14 cellular contexts compared by ENCODE assay signal in the genomic region with DNA sequence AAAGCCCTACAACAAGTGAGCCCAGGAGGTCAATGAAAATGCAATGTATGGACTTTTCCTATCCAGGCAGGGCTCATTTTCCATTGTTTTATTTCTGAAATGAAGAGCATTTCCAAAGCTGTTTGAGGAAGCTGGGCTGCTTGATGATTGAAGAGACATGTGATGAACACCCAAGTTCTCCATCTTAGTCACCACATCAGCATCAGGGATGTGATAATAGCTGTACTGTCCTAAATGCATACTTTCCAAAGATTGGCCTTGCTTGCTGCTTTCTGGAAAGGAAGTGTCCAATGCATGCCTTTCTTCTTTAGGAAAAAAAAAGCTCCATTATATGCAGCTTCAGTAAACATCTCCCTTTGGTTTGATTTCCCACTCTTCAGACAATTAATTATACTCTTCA.
DNase-seq lines count a peak whose midpoint lies in the region; ATAC-seq and TF ChIP-seq lines count a peak whose summit lies in the region.
"Had no signal": no experiment of that assay in that cellular context is flagged by ENCODE, and none has a peak within 500 bp of the region (broad histone marks: within the 10 kb centered on the region; RNA-seq: fewer than 3 reads in every experiment).

No MANE protein-coding gene starts in this region.

- no peak overlapping the region for H3K9ac ChIP-seq in subcutaneous abdominal adipose tissue (ENCODE audit: low read length in 5 of 5)

- H3K4me3 ChIP-seq in RWPE2 (ENCODE audit: severe bottlenecking) (no peak overlapping the region), fibroblast of the aortic adventitia (ENCODE audit: low read depth, low read length) (no peak overlapping the region), subcutaneous abdominal adipose tissue (ENCODE audit: low read depth in 1 of 5, low read length in 5 of 5) (no peak overlapping the region)

- H3K27me3 Mint-ChIP-seq in activated naive CD8-positive, alpha-beta T cell treated with anti-CD3 and anti-CD28 coated beads, Interleukin-2, amount 10 ng/mL, durations not matched to agents 7 days and 5 days = no peaks in the 10 kb centered on the region
- no peaks in the 10 kb centered on the region for H3K27me3 Mint-ChIP-seq in activated naive CD8-positive, alpha-beta T cell treated with anti-CD3 and anti-CD28 coated beads for 36 hours
- H3K27me3 Mint-ChIP-seq: activated naive CD8-positive, alpha-beta T cell had no signal

- peak overlapping the region; percentile 26 for H3K27ac Mint-ChIP-seq in activated naive CD8-positive, alpha-beta T cell treated with anti-CD3 and anti-CD28 coated beads, Interleukin-2, amount 10 ng/mL, durations not matched to agents 7 days and 5 days
- H3K27ac Mint-ChIP-seq in activated naive CD8-positive, alpha-beta T cell treated with anti-CD3 and anti-CD28 coated beads for 36 hours = no peak overlapping the region

- H3K9me3 ChIP-seq in RWPE2 (ENCODE audit: severe bottlenecking) (no peaks in the 10 kb centered on the region), subcutaneous abdominal adipose tissue (ENCODE audit: control insufficient read depth in 5 of 5, low read length in 5 of 5) (peaks cover 0 to 2% (median 0%) of the 10 kb centered on the region in 5 donors)

- H3K27ac ChIP-seq in RWPE2 (ENCODE audit: poor library complexity, severe bottlenecking) (peak overlapping the region; percentile 52), subcutaneous abdominal adipose tissue (ENCODE audit: low read depth, low read length) (peak overlapping the region; percentile 51)

- H3K9me3 Mint-ChIP-seq in activated naive CD8-positive, alpha-beta T cell treated with anti-CD3 and anti-CD28 coated beads, Interleukin-2, amount 10 ng/mL, durations not matched to agents 7 days and 5 days = peaks cover 12% of the 10 kb centered on the region
- H3K9me3 Mint-ChIP-seq in activated naive CD8-positive, alpha-beta T cell treated with anti-CD3 and anti-CD28 coated beads for 36 hours = peaks cover 8% of the 10 kb centered on the region

- no peaks in the 10 kb centered on the region for H3K27me3 ChIP-seq in RWPE2 (ENCODE audit: insufficient read depth, poor library complexity, severe bottlenecking)
- no peaks in the 10 kb centered on the region for H3K27me3 ChIP-seq in subcutaneous abdominal adipose tissue (ENCODE audit: control insufficient read depth in 5 of 5, insufficient read depth in 4 of 5, low read length in 5 of 5)

- no peak for DNase-seq in activated naive CD8-positive, alpha-beta T cell treated with anti-CD3 and anti-CD28 coated beads, Interleukin-2, amount 10 ng/mL, durations not matched to agents 7 days and 5 days
- DNase-seq in activated naive CD8-positive, alpha-beta T cell treated with anti-CD3 and anti-CD28 coated beads for 36 hours = no peak
- DNase-seq in RWPE2 (ENCODE audit: low spot score) = no peak
- DNase-seq in fibroblast of the aortic adventitia (ENCODE audit: low read depth) = peak; percentile 56
- DNase-seq in NCI-H1436 treated with DMSO at 0.1 percent for 48 hours (lab: John Stamatoyannopoulos, UW) = no peak
- no peak for DNase-seq in H4 (ENCODE audit: low spot score)
- DNase-seq: cortex of kidney; NCI-H2081; NK-92 treated with Interleukin-12 subunit alpha and Interleukin-12 subunit beta, amount 100 ng/mL, for 24 hours; stimulated activated CD4-positive, alpha-beta T cell treated with anti-CD3 and anti-CD28 coated beads, Interleukin-12 subunit alpha, Interleukin-12 subunit beta, amount 100 ng/mL, for 4 hours had no signal

- POLR2A ChIA-PET in activated naive CD8-positive, alpha-beta T cell treated with anti-CD3 and anti-CD28 coated beads, Interleukin-2, amount 10 ng/mL, durations not matched to agents 7 days and 5 days (lab: Charles Lee) = interaction anchor here (0.5 to 2.2 kb wide), 3 partner anchors 33 to 695 kb away, joined by 3 to 13 read pairs (median 3); no protein-coding TSS in a partner anchor

- no peak overlapping the region for H3K4me3 Mint-ChIP-seq in activated naive CD8-positive, alpha-beta T cell treated with anti-CD3 and anti-CD28 coated beads, Interleukin-2, amount 10 ng/mL, durations not matched to agents 7 days and 5 days
- H3K4me3 Mint-ChIP-seq in activated naive CD8-positive, alpha-beta T cell treated with anti-CD3 and anti-CD28 coated beads for 36 hours = no peak overlapping the region
- H3K4me3 Mint-ChIP-seq: IgD-negative memory B cell had no signal

- ATAC-seq in activated naive CD8-positive, alpha-beta T cell treated with anti-CD3 and anti-CD28 coated beads, Interleukin-2, amount 10 ng/mL, durations not matched to agents 7 days and 5 days (ENCODE audit: low read depth) = no peak
- ATAC-seq in RWPE2 (ENCODE audit: low read depth) = no peak
- no peak for ATAC-seq in GM19397 (IDR thresholded peaks at IDR 0.05; ENCODE audit: unreplicated experiment)

- H3K36me3 Mint-ChIP-seq in activated naive CD8-positive, alpha-beta T cell treated with anti-CD3 and anti-CD28 coated beads, Interleukin-2, amount 10 ng/mL, durations not matched to agents 7 days and 5 days = peaks cover 37% of the 10 kb centered on the region
- H3K36me3 Mint-ChIP-seq in activated naive CD8-positive, alpha-beta T cell treated with anti-CD3 and anti-CD28 coated beads for 36 hours = peaks cover 12% of the 10 kb centered on the region
- H3K36me3 Mint-ChIP-seq: IgD-negative memory B cell had no signal

- TF ChIP-seq CTCF in RWPE2 (IDR thresholded peaks at IDR 0.05; ENCODE audit: poor library complexity, severe bottlenecking) (no peak), fibroblast of the aortic adventitia (IDR thresholded peaks at IDR 0.05; ENCODE audit: insufficient read depth, low read length) (no peak)

- H3K4me1 ChIP-seq in RWPE2 (ENCODE audit: insufficient read depth, poor library complexity, severe bottlenecking) = peaks cover 23% of the 10 kb centered on the region
- peaks cover 0 to 13% (median 6%) of the 10 kb centered on the region in 5 donors for H3K4me1 ChIP-seq in subcutaneous abdominal adipose tissue (ENCODE audit: control insufficient read depth in 5 of 5, insufficient read depth in 5 of 5, low read length in 5 of 5)

- H3K36me3 ChIP-seq in RWPE2 (ENCODE audit: low read depth) (no peaks in the 10 kb centered on the region), subcutaneous abdominal adipose tissue (ENCODE audit: control insufficient read depth in 5 of 5, insufficient read depth in 5 of 5, low read length in 5 of 5) (no peaks in the 10 kb centered on the region)

- peaks cover 61% of the 10 kb centered on the region for H3K4me1 Mint-ChIP-seq in activated naive CD8-positive, alpha-beta T cell treated with anti-CD3 and anti-CD28 coated beads, Interleukin-2, amount 10 ng/mL, durations not matched to agents 7 days and 5 days
- peaks cover 23% of the 10 kb centered on the region for H3K4me1 Mint-ChIP-seq in activated naive CD8-positive, alpha-beta T cell treated with anti-CD3 and anti-CD28 coated beads for 36 hours
